12 cellular contexts compared by ENCODE assay signal in the genomic region with DNA sequence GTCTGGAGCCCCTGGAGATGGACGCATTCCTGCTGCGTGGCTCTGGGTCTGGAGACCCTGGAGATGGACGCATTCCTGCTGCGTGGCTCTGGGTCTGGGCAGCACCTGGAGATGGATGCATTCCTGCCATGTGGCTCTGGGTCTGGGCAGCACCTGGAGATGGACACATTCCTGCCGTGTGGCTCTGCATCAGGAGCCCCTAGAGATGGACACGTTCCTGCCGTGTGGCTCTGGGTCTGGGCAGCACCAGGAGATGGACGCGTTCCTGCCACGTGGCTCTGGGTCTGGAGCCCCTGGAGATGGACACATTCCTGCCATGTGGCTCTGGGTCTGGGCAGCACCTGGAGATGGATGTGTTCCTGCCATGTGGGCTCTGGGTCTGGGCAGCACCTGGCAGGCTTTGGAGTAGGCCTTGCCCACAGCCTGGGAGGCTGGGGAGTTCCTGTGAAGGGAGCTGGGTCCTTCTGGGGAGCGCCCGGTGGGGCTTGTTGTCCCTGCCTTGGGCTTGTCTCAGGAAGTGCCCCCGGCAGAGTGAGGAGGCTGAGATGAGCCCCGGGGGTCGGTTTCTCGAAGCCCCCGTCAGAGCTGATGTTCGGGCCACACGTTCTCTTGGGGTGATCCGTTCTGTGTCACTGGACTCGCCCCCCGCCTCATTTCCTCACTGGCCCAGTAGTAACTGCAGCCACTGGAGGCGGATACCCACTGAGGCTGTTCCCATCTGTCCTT. TPM values are rescaled to one million over a fixed set of nuclear protein-coding genes. Genes with fewer than 3 reads are reported as not detected.
"Had no signal": no experiment of that assay in that cellular context is flagged by ENCODE, and none has a peak within 500 bp of the region (broad histone marks: within the 10 kb centered on the region; RNA-seq: fewer than 3 reads in every experiment).

No MANE protein-coding gene starts in this region.

- H3K36me3 ChIP-seq: right atrium auricular region had no signal

- H3K27ac ChIP-seq: brain microvascular endothelial cell, gastroesophageal sphincter had no signal

- DNase-seq: activated CD4-positive, alpha-beta T cell treated with anti-CD3 and anti-CD28 coated beads, Interleukin-2, amount 10 ng/mL, durations not matched to agents 24 days and 14 days; activated CD4-positive, CD25-positive, alpha-beta regulatory T cell; activated CD8-positive, alpha-beta memory T cell treated with anti-CD3 and anti-CD28 coated beads for 24 hours; activated naive CD8-positive, alpha-beta T cell treated with anti-CD3 and anti-CD28 coated beads, Interleukin-2, amount 10 ng/mL, durations not matched to agents 7 days and 5 days; brain microvascular endothelial cell; mammary epithelial cell; naive thymus-derived CD8-positive, alpha-beta T cell; stimulated activated CD4-positive, alpha-beta T cell treated with anti-CD3 and anti-CD28 coated beads, Interleukin-4, amount 100 ng/mL, for 24 hours; stimulated activated naive CD4-positive, alpha-beta T cell treated with Interleukin-2 at 50 U/mL for 16 hours had no signal

- ATAC-seq: naive thymus-derived CD8-positive, alpha-beta T cell had no signal

- H3K9me3 ChIP-seq: gastroesophageal sphincter, right atrium auricular region had no signal

- H3K27me3 ChIP-seq: brain microvascular endothelial cell, gastroesophageal sphincter, right atrium auricular region had no signal

- H3K4me3 ChIP-seq: gastroesophageal sphincter, right atrium auricular region, skin epidermis had no signal

RNA-seq across cellular contexts. Expression of a gene that starts 41.0 kb away (rescaled TPM):
- polyA plus RNA-seq: naive thymus-derived CD8-positive, alpha-beta T cell had no signal
